Comparison of ENCODE assay signal across 31 cellular contexts in the genomic region with DNA sequence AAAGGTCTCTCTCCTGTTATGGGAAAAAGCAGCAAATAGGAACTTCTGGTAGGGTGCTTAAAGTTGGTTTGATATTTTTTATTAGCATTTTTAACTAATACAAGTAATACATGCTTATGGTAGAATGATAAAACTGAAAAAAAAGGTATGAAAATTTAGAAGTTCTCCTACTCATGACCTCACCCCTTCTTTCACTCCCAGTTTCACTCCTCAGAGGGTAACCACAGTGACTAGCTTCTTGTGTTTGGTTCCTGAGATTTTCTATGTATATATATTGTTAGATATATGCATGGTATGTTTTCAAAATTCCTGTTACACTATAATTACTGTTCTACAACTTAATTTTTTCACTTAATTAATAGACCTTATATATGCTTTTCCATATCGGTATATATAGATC.
"Had no signal": no experiment of that assay in that cellular context is flagged by ENCODE, and none has a peak within 500 bp of the region (broad histone marks: within the 10 kb centered on the region; RNA-seq: fewer than 3 reads in every experiment).

No MANE protein-coding gene starts in this region.

- H3K79me2 ChIP-seq: hepatocyte, parathyroid adenoma had no signal

- H3K4me2 ChIP-seq: hepatocyte had no signal

- H3K4me1 ChIP-seq: breast epithelium, colonic mucosa, esophagus muscularis mucosa, lower lobe of right lung, parathyroid adenoma, right lobe of liver, thyroid gland had no signal

- FAIRE-seq: frontal cortex had no signal

- H3K27me3 Mint-ChIP-seq: activated naive CD8-positive, alpha-beta T cell treated with anti-CD3 and anti-CD28 coated beads for 36 hours; central memory CD8-positive, alpha-beta T cell; effector memory CD8-positive, alpha-beta T cell; naive B cell; stimulated activated naive CD8-positive, alpha-beta T cell treated with anti-CD3 and anti-CD28 coated beads, Interleukin-15, Interleukin-2, amounts not matched to agents 100 ng/mL and 50 ng/mL, for 24 hours had no signal

- ATAC-seq: effector memory CD8-positive, alpha-beta T cell; left lobe of liver; lower lobe of right lung; mucosa of descending colon; right lobe of liver; WTC11 had no signal

- H3K9me3 ChIP-seq: colonic mucosa, lower lobe of right lung, mucosa of descending colon, right lobe of liver, thyroid gland had no signal

- H3K9ac ChIP-seq: parathyroid adenoma had no signal

- DNase-seq: activated CD4-positive, alpha-beta T cell treated with anti-CD3 and anti-CD28 coated beads, Interleukin-2, amount 50 U/mL, for 4 hours; activated CD8-positive, alpha-beta memory T cell treated with anti-CD3 and anti-CD28 coated beads for 24 hours; activated CD8-positive, alpha-beta memory T cell treated with anti-CD3 and anti-CD28 coated beads, Interleukin-2, amount 50 U/mL, for 4 hours; activated naive CD4-positive, alpha-beta T cell; activated naive CD8-positive, alpha-beta T cell treated with anti-CD3 and anti-CD28 coated beads for 36 hours; activated T-cell treated with anti-CD3 and anti-CD28 coated beads, Interleukin-2, amount 50 U/mL, for 24 hours; colonic mucosa; dorsolateral prefrontal cortex; effector memory CD8-positive, alpha-beta T cell; glutamatergic neuron; immature natural killer cell; lower lobe of right lung; mesendoderm; mucosa of descending colon; naive B cell; nucleus accumbens; right lobe of liver; stimulated activated CD4-positive, alpha-beta T cell treated with anti-CD3 and anti-CD28 coated beads, Interleukin-1b, Interleukin-23, amount 100 ng/mL, for 48 hours; substantia nigra; thyroid gland had no signal

- H2AFZ ChIP-seq: hepatocyte, parathyroid adenoma had no signal

- H3K4me3 Mint-ChIP-seq: activated naive CD8-positive, alpha-beta T cell treated with anti-CD3 and anti-CD28 coated beads for 36 hours; activated T-cell treated with anti-CD3 and anti-CD28 coated beads, Interleukin-2, amount 50 U/mL, for 24 hours; central memory CD8-positive, alpha-beta T cell; effector memory CD8-positive, alpha-beta T cell; immature natural killer cell; naive B cell; stimulated activated naive CD8-positive, alpha-beta T cell treated with anti-CD3 and anti-CD28 coated beads, Interleukin-15, Interleukin-2, amounts not matched to agents 100 ng/mL and 50 ng/mL, for 24 hours; WTC11 had no signal

- H3K27ac Mint-ChIP-seq: activated naive CD8-positive, alpha-beta T cell treated with anti-CD3 and anti-CD28 coated beads for 36 hours; activated T-cell treated with anti-CD3 and anti-CD28 coated beads, Interleukin-2, amount 50 U/mL, for 24 hours; activated T-helper 2 cell treated with anti-CD3 and anti-CD28 coated beads, Interferon-gamma antibody, Interleukin-2, Interleukin-4, amounts not matched to agents 10 μg/mL and 5 μg/mL and 100 μg/mL, durations not matched to agents 14 hours and 24 hours and 36 hours; effector memory CD8-positive, alpha-beta T cell; immature natural killer cell; naive B cell; stimulated activated naive CD8-positive, alpha-beta T cell treated with anti-CD3 and anti-CD28 coated beads, Interleukin-15, Interleukin-2, amounts not matched to agents 100 ng/mL and 50 ng/mL, for 24 hours; WTC11 had no signal

- H3K9me3 Mint-ChIP-seq: effector memory CD8-positive, alpha-beta T cell; WTC11 had no signal

- H3K27me3 ChIP-seq: colonic mucosa, esophagus muscularis mucosa, hepatocyte, right lobe of liver, thyroid gland had no signal

- H3K4me3 ChIP-seq: breast epithelium, colonic mucosa, dorsolateral prefrontal cortex, esophagus muscularis mucosa, hepatocyte, lower lobe of right lung, mucosa of descending colon, right lobe of liver, skin epidermis, thyroid gland had no signal

- H3K4me1 Mint-ChIP-seq: activated naive CD8-positive, alpha-beta T cell treated with anti-CD3 and anti-CD28 coated beads for 36 hours; central memory CD8-positive, alpha-beta T cell; immature natural killer cell; naive B cell had no signal

- H3K36me3 Mint-ChIP-seq: activated naive CD8-positive, alpha-beta T cell treated with anti-CD3 and anti-CD28 coated beads for 36 hours; WTC11 had no signal

- H3K36me3 ChIP-seq: breast epithelium, colonic mucosa, esophagus muscularis mucosa, lower lobe of right lung, right lobe of liver, thyroid gland had no signal

- H3K27ac ChIP-seq: breast epithelium, colonic mucosa, dorsolateral prefrontal cortex, esophagus muscularis mucosa, hepatocyte, lower lobe of right lung, parathyroid adenoma, right lobe of liver, skin epidermis, thyroid gland had no signal
